In genomic region chr2:60553992-60554648, GRCh38 we compare ENCODE assay signal across 8 cellular contexts. TPM values are rescaled to one million over a fixed set of nuclear protein-coding genes. Genes with fewer than 3 reads are reported as not detected.
A peak's percentile ranks its signal among the peaks of the same experiment; 100 is the strongest.
DNase-seq lines count a peak whose midpoint lies in the region; ATAC-seq lines count a peak whose summit lies in the region.

No MANE protein-coding gene starts in this region.

- CTCF ChIA-PET in T-cell (lab: Charles Lee): interaction anchor here in 1 of 2 donors (0.7 kb wide), 1 partner anchor 335 kb away, joined by 4 read pairs; no protein-coding TSS in a partner anchor

- DNase-seq in NCI-H1417 (lab: John Stamatoyannopoulos, UW) (peak; percentile 45 to 63 (median 58)), NCI-H1417 treated with DMSO at 0.1 percent for 48 hours (lab: John Stamatoyannopoulos, UW) (no peak), T-cell (peak in 7 of 34 experiments; percentile 5 to 49 (median 21)), NCI-H1436 treated with DMSO at 0.1 percent for 48 hours (lab: John Stamatoyannopoulos, UW) (no peak)
- DNase-seq in naive thymus-derived CD8-positive, alpha-beta T cell: peak in 3 of 10 donors; percentile 16 to 34 (median 32)

- H3K36me3 Mint-ChIP-seq in T-cell: no peaks in the 10 kb centered on the region
- peaks cover 0 to 4% (median 0%) of the 10 kb centered on the region in 3 donors for H3K36me3 Mint-ChIP-seq in naive thymus-derived CD8-positive, alpha-beta T cell

- POLR2A ChIA-PET in T-cell (lab: Charles Lee): no interaction called here
- POLR2A ChIA-PET in naive thymus-derived CD8-positive, alpha-beta T cell (lab: Charles Lee): interaction anchor here (0.6 kb wide), 3 partner anchors 16 to 204 kb away, joined by 3 read pairs; no protein-coding TSS in a partner anchor

- H3K4me3 Mint-ChIP-seq in T-cell: peak overlapping the region; percentile 84 to 93 (median 84)
- H3K4me3 Mint-ChIP-seq in naive thymus-derived CD8-positive, alpha-beta T cell: peak overlapping the region; percentile 78 to 94 (median 91)

- ATAC-seq in HG03045 (IDR thresholded peaks at IDR 0.05; ENCODE audit: unreplicated experiment) (peak; percentile 16), T-cell (replicated peaks in 1 of 4) (peak in 1 of 4 experiments; percentile 16), esophagus mucosa (peak; percentile 34), GM19452 (IDR thresholded peaks at IDR 0.05; ENCODE audit: unreplicated experiment) (no peak)
- ATAC-seq in naive thymus-derived CD8-positive, alpha-beta T cell: no peak

- no peaks in the 10 kb centered on the region for H3K9me3 Mint-ChIP-seq in T-cell
- no peaks in the 10 kb centered on the region for H3K9me3 Mint-ChIP-seq in naive thymus-derived CD8-positive, alpha-beta T cell

- peaks cover 28 to 61% of the 10 kb centered on the region in 2 donors for H3K27me3 Mint-ChIP-seq in T-cell
- H3K27me3 Mint-ChIP-seq in naive thymus-derived CD8-positive, alpha-beta T cell: peaks cover 14 to 64% (median 24%) of the 10 kb centered on the region in 5 donors

- no peak overlapping the region for H3K27ac Mint-ChIP-seq in T-cell
- H3K27ac Mint-ChIP-seq in naive thymus-derived CD8-positive, alpha-beta T cell: peak overlapping the region in 3 of 10 donors; percentile 38 to 88 (median 53)

- H3K4me1 Mint-ChIP-seq in T-cell: peaks cover 43 to 61% (median 49%) of the 10 kb centered on the region in 3 donors
- H3K4me1 Mint-ChIP-seq in naive thymus-derived CD8-positive, alpha-beta T cell: peaks cover 23 to 58% (median 47%) of the 10 kb centered on the region in 4 donors

RNA-seq across cellular contexts. Expression of gene BCL11A, which starts 0.7 kb away (rescaled TPM):
- total RNA-seq in T-cell (10 to 100 TPM in 1 of 5 donors, 1 to 10 TPM in 4; 3.6 to 11.9 (median 5.6) TPM), esophagus mucosa (43.0 TPM)
- 10 to 100 TPM; 10.1 to 11.6 TPM for total RNA-seq in naive thymus-derived CD8-positive, alpha-beta T cell
- 1 to 10 TPM in 2 of 3 donors, under 1 TPM in 1; 0.64 to 1.4 (median 1.3) TPM for polyA plus RNA-seq in naive thymus-derived CD8-positive, alpha-beta T cell

Comparison
In these comparisons a context has a peak if more than half of its experiments do, and no peak if none do; other contexts are left out.
1. DNase-seq: peak in NCI-H1417 (3 of 3); none in NCI-H1417 treated with DMSO at 0.1 percent for 48 hours (single experiment) and NCI-H1436 treated with DMSO at 0.1 percent for 48 hours (single experiment).
2. ATAC-seq: peak in HG03045 (single experiment) and esophagus mucosa (single experiment); none in naive thymus-derived CD8-positive, alpha-beta T cell (0 of 2) and GM19452 (single experiment).